ENCODE assay signal across 2 cellular contexts in genomic region chrX:348461-349117, GRCh38.
TF ChIP-seq lines count a peak whose summit lies in the region.

No MANE protein-coding gene starts in this region.

TF ChIP-seq in liver, 16 proteins besides CTCF, POLR2A, EP300 and RAD21:
- no peak for TF ChIP-seq FOXA1 (IDR thresholded peaks at IDR 0.05)
- peak; percentile 60 for TF ChIP-seq NR2F2 (IDR thresholded peaks at IDR 0.05)

TF ChIP-seq in HepG2, 621 proteins besides CTCF, POLR2A, EP300 and RAD21:
- no peak for TF ChIP-seq ZNF18 (CRISPR knock-in tag; IDR thresholded peaks at IDR 0.05; ENCODE audit: insufficient replicate concordance)
- TF ChIP-seq ZBTB26 (CRISPR knock-in tag; IDR thresholded peaks at IDR 0.05; ENCODE audit: borderline replicate concordance) = no peak
- no peak for TF ChIP-seq NR2F1 (CRISPR knock-in tag; IDR thresholded peaks at IDR 0.05)
- TF ChIP-seq NFYC (CRISPR knock-in tag; IDR thresholded peaks at IDR 0.05) = no peak
- TF ChIP-seq GLI4 (CRISPR knock-in tag; IDR thresholded peaks at IDR 0.05; ENCODE audit: borderline replicate concordance) = no peak
- no peak for TF ChIP-seq REL (CRISPR knock-in tag; conservative IDR thresholded peaks at IDR 0.05)
- no peak for TF ChIP-seq MATR3 (CRISPR knock-in tag; IDR thresholded peaks at IDR 0.05)
- TF ChIP-seq NFATC3 (CRISPR knock-in tag; IDR thresholded peaks at IDR 0.05) = no peak
- no peak for TF ChIP-seq ZKSCAN1 (IDR thresholded peaks at IDR 0.05; ENCODE audit: low read length)
- TF ChIP-seq ZNF781 (CRISPR knock-in tag; IDR thresholded peaks at IDR 0.05; ENCODE audit: borderline replicate concordance, not compliant biosample characterization) = no peak
- TF ChIP-seq HNRNPH1 (optimal IDR thresholded peaks at IDR 0.05; ENCODE audit: low read depth, low read length) = no peak
- no peak for TF ChIP-seq ZNF562 (CRISPR knock-in tag; IDR thresholded peaks at IDR 0.05; ENCODE audit: borderline replicate concordance)
- no peak for TF ChIP-seq CBFB (CRISPR knock-in tag; IDR thresholded peaks at IDR 0.05)
- no peak for TF ChIP-seq RFX1 (IDR thresholded peaks at IDR 0.05)
- TF ChIP-seq GATAD2A (CRISPR knock-in tag; IDR thresholded peaks at IDR 0.05) = no peak
- no peak for TF ChIP-seq ZBTB8A (CRISPR knock-in tag; IDR thresholded peaks at IDR 0.05; ENCODE audit: borderline replicate concordance, low read depth)
- no peak for TF ChIP-seq ZNF777 (CRISPR knock-in tag; IDR thresholded peaks at IDR 0.05)
